17 cellular contexts compared by ENCODE assay signal in the genomic region with DNA sequence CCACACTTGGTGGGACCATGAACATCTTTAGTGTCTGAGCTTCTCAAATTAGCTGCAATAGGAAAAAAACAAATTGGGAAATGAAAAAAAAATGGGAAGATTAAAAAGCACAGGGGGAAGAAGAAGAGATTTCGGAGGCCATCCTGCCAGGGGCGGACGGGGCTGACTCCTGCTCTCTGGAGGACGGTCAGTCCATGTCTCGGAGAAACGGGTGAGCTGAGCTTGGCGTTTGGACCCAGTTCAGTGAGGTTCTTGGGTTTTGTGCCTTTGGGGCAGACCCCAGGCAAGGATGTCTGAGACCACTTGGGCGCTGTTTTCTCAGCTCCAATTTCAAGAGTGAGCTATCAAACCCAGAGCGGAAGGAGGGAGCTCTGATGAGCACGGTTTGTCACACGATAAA.
DNase-seq lines count a peak whose midpoint lies in the region; ATAC-seq, FAIRE-seq and TF ChIP-seq lines count a peak whose summit lies in the region.
"Had no signal": no experiment of that assay in that cellular context is flagged by ENCODE, and none has a peak within 500 bp of the region (broad histone marks: within the 10 kb centered on the region; RNA-seq: fewer than 3 reads in every experiment).

No MANE protein-coding gene starts in this region.

- H3K36me3 Mint-ChIP-seq in T-helper 17 cell (ENCODE audit: low read depth): peaks cover 3% of the 10 kb centered on the region

- no peaks in the 10 kb centered on the region for H3K9me2 ChIP-seq in SK-N-SH

- POLR2A ChIA-PET in SK-N-SH (lab: Yijun Ruan, JAX): no interaction called here

- H3K27ac ChIP-seq in SK-N-SH (ENCODE audit: low read depth in 2 of 2, low read length in 1 of 2) (no peak overlapping the region), kidney (ENCODE audit: low read depth in 2 of 2, low read length in 2 of 2) (no peak overlapping the region), upper lobe of right lung (no peak overlapping the region)
- H3K27ac ChIP-seq: 22Rv1; BLaER1 treated with 17β-estradiol and CSF1 and Interleukin-3, amounts not matched to agents 10 nM and 100 nM had no signal

- H3K4me1 ChIP-seq in SK-N-SH (ENCODE audit: control insufficient read depth in 1 of 2, insufficient read depth in 2 of 2, low read depth in 1 of 2, low read length in 1 of 2) (no peaks in the 10 kb centered on the region; a peak in 1 of 4 replicates), kidney (ENCODE audit: control insufficient read depth in 1 of 2, insufficient read depth in 1 of 2, low read depth in 1 of 2, low read length in 2 of 2) (no peaks in the 10 kb centered on the region), upper lobe of right lung (no peaks in the 10 kb centered on the region)

- no peaks in the 10 kb centered on the region for H3K27me3 ChIP-seq in SK-N-SH (ENCODE audit: insufficient read depth)
- no peaks in the 10 kb centered on the region for H3K27me3 ChIP-seq in upper lobe of right lung
- H3K27me3 ChIP-seq: BLaER1 treated with 17β-estradiol and CSF1 and Interleukin-3, amounts not matched to agents 10 nM and 100 nM had no signal

- H3K27ac Mint-ChIP-seq in T-helper 17 cell: peak overlapping the region; percentile 72
- H3K27ac Mint-ChIP-seq: CD4-positive, CD25-positive, alpha-beta regulatory T cell; HFFc6 had no signal

- CTCF ChIA-PET in SK-N-SH (lab: Yijun Ruan, JAX): interaction anchor here (1.7 kb wide), 1 partner anchor 157 kb away, joined by 5 read pairs; no protein-coding TSS in a partner anchor

- H3F3A ChIP-seq in SK-N-SH (replicated peaks; ENCODE audit: insufficient read depth): no peaks in the 10 kb centered on the region

- TF ChIP-seq EP300 in SK-N-SH (IDR thresholded peaks at IDR 0.05; ENCODE audit: borderline replicate concordance in 1 of 2, low read depth in 1 of 2, low read length in 1 of 2): no peak

- no peak for TF ChIP-seq RAD21 in SK-N-SH (IDR thresholded peaks at IDR 0.05; ENCODE audit: low read length)

- H3K27me3 Mint-ChIP-seq in T-helper 17 cell: peaks cover 6% of the 10 kb centered on the region
- H3K27me3 Mint-ChIP-seq: CD4-positive, CD25-positive, alpha-beta regulatory T cell had no signal

- H3K79me2 ChIP-seq in SK-N-SH (ENCODE audit: insufficient read depth): no peaks in the 10 kb centered on the region

- FAIRE-seq in kidney (lab: Jason Lieb, UNC): no peak
- FAIRE-seq: HepG2, HTR-8/SVneo had no signal

- peaks cover 3% of the 10 kb centered on the region for H3K4me1 Mint-ChIP-seq in T-helper 17 cell

- no peak overlapping the region for H3K4me3 ChIP-seq in SK-N-SH (ENCODE audit: low read depth in 2 of 2, low read length in 1 of 2)
- H3K4me3 ChIP-seq in kidney (ENCODE audit: low read length in 2 of 2): no peak overlapping the region
- no peak overlapping the region for H3K4me3 ChIP-seq in upper lobe of right lung
- H3K4me3 ChIP-seq: BLaER1 treated with 17β-estradiol and CSF1 and Interleukin-3, amounts not matched to agents 10 nM and 100 nM had no signal

- WGBS in SK-N-SH (ENCODE audit: low lambda C conversion rate): 89% methylated on average over 10 of the region's 11 CpGs

- no peak overlapping the region for H3K4me3 Mint-ChIP-seq in T-helper 17 cell
- H3K4me3 Mint-ChIP-seq: HFFc6 had no signal

- no peak overlapping the region for H3K4me2 ChIP-seq in SK-N-SH
- H3K4me2 ChIP-seq: BLaER1 treated with 17β-estradiol and CSF1 and Interleukin-3, amounts not matched to agents 10 nM and 100 nM had no signal

- H3K36me3 ChIP-seq in SK-N-SH (replicated peaks in 1 of 2; ENCODE audit: control insufficient read depth in 1 of 2, insufficient read depth in 2 of 2, low read length in 1 of 2) (no peaks in the 10 kb centered on the region), kidney (ENCODE audit: control insufficient read depth in 1 of 2, insufficient read depth in 2 of 2, low read length in 2 of 2) (peaks cover 0 to 2% of the 10 kb centered on the region in 2 donors), upper lobe of right lung (peaks cover 7% of the 10 kb centered on the region)

- no peak overlapping the region for H2AFZ ChIP-seq in SK-N-SH (ENCODE audit: low read depth)

- DNase-seq in SK-N-SH: peak; percentile 1
- DNase-seq in T-helper 17 cell: no peak
- peak; percentile 18 for DNase-seq in kidney
- DNase-seq in upper lobe of right lung: peak; percentile 40
- no peak for DNase-seq in AG08396 (ENCODE audit: low spot score)
- DNase-seq in GM10266 (ENCODE audit: extremely low spot score): no peak
- DNase-seq: AML-193; CD4-positive, CD25-positive, alpha-beta regulatory T cell; DMS53; GF-D8; HCEC 1CT; HFFc6 had no signal

- intact Hi-C loops in kidney (cut with DNase I) (no loop called here), upper lobe of right lung (cut with DNase I) (no loop called here)

- ATAC-seq in SK-N-SH treated with all-trans-retinoic acid at 6 μM for 48 hours: no peak
- ATAC-seq in T-helper 17 cell: no peak
- no peak for ATAC-seq in upper lobe of right lung
- ATAC-seq: HepG2 had no signal

- no peak for TF ChIP-seq CTCF in SK-N-SH (IDR thresholded peaks at IDR 0.05)
- TF ChIP-seq CTCF in kidney (IDR thresholded peaks at IDR 0.05; ENCODE audit: borderline replicate concordance, extremely low read depth, insufficient read depth): no peak
- TF ChIP-seq CTCF in upper lobe of right lung (IDR thresholded peaks at IDR 0.05): no peak
- TF ChIP-seq CTCF in GM10266 (IDR thresholded peaks at IDR 0.05; ENCODE audit: control insufficient read depth, insufficient read depth, low read depth, missing control alignments): no peak

- H3K9me3 ChIP-seq in SK-N-SH (no peaks in the 10 kb centered on the region), T-helper 17 cell (ENCODE audit: control insufficient read depth, low read length, poor library complexity, severe bottlenecking) (no peaks in the 10 kb centered on the region), kidney (ENCODE audit: control insufficient read depth in 1 of 2, low read length in 2 of 2) (no peaks in the 10 kb centered on the region), upper lobe of right lung (no peaks in the 10 kb centered on the region)

- H3K9ac ChIP-seq in SK-N-SH (no peak overlapping the region), kidney (ENCODE audit: low read length in 2 of 2) (no peak overlapping the region)
- H3K9ac ChIP-seq: BLaER1 treated with 17β-estradiol and CSF1 and Interleukin-3, amounts not matched to agents 10 nM and 100 nM had no signal

- H4K20me1 ChIP-seq in SK-N-SH (ENCODE audit: insufficient read depth): no peaks in the 10 kb centered on the region
- H4K20me1 ChIP-seq: BLaER1 treated with 17β-estradiol and CSF1 and Interleukin-3, amounts not matched to agents 10 nM and 100 nM had no signal

TF ChIP-seq in SK-N-SH, 30 proteins besides CTCF, POLR2A, EP300 and RAD21 (continues in another document):
- TF ChIP-seq EZH2phosphoT487 (IDR thresholded peaks at IDR 0.05; ENCODE audit: borderline replicate concordance, low read depth): no peak
- TF ChIP-seq, protein P1, sequence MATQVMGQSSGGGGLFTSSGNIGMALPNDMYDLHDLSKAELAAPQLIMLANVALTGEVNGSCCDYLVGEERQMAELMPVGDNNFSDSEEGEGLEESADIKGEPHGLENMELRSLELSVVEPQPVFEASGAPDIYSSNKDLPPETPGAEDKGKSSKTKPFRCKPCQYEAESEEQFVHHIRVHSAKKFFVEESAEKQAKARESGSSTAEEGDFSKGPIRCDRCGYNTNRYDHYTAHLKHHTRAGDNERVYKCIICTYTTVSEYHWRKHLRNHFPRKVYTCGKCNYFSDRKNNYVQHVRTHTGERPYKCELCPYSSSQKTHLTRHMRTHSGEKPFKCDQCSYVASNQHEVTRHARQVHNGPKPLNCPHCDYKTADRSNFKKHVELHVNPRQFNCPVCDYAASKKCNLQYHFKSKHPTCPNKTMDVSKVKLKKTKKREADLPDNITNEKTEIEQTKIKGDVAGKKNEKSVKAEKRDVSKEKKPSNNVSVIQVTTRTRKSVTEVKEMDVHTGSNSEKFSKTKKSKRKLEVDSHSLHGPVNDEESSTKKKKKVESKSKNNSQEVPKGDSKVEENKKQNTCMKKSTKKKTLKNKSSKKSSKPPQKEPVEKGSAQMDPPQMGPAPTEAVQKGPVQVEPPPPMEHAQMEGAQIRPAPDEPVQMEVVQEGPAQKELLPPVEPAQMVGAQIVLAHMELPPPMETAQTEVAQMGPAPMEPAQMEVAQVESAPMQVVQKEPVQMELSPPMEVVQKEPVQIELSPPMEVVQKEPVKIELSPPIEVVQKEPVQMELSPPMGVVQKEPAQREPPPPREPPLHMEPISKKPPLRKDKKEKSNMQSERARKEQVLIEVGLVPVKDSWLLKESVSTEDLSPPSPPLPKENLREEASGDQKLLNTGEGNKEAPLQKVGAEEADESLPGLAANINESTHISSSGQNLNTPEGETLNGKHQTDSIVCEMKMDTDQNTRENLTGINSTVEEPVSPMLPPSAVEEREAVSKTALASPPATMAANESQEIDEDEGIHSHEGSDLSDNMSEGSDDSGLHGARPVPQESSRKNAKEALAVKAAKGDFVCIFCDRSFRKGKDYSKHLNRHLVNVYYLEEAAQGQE (IDR thresholded peaks at IDR 0.05; ENCODE audit: low read depth, low read length): no peak

TF ChIP-seq in SK-N-SH treated with all-trans-retinoic acid at 6 μM for 48 hours, 23 proteins besides CTCF, POLR2A, EP300 and RAD21 (continues in another document):
- TF ChIP-seq GLIS3 (CRISPR knock-in tag; IDR thresholded peaks at IDR 0.05) (no peak), ZNF565 (CRISPR knock-in tag; conservative IDR thresholded peaks at IDR 0.05; ENCODE audit: low read depth) (no peak), CSDC2 (CRISPR knock-in tag; IDR thresholded peaks at IDR 0.05) (no peak), TCF4 (CRISPR knock-in tag; IDR thresholded peaks at IDR 0.05; ENCODE audit: borderline replicate concordance) (no peak)
- TF ChIP-seq, protein P2, sequence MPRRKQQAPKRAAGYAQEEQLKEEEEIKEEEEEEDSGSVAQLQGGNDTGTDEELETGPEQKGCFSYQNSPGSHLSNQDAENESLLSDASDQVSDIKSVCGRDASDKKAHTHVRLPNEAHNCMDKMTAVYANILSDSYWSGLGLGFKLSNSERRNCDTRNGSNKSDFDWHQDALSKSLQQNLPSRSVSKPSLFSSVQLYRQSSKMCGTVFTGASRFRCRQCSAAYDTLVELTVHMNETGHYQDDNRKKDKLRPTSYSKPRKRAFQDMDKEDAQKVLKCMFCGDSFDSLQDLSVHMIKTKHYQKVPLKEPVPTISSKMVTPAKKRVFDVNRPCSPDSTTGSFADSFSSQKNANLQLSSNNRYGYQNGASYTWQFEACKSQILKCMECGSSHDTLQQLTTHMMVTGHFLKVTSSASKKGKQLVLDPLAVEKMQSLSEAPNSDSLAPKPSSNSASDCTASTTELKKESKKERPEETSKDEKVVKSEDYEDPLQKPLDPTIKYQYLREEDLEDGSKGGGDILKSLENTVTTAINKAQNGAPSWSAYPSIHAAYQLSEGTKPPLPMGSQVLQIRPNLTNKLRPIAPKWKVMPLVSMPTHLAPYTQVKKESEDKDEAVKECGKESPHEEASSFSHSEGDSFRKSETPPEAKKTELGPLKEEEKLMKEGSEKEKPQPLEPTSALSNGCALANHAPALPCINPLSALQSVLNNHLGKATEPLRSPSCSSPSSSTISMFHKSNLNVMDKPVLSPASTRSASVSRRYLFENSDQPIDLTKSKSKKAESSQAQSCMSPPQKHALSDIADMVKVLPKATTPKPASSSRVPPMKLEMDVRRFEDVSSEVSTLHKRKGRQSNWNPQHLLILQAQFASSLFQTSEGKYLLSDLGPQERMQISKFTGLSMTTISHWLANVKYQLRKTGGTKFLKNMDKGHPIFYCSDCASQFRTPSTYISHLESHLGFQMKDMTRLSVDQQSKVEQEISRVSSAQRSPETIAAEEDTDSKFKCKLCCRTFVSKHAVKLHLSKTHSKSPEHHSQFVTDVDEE (CRISPR knock-in tag; IDR thresholded peaks at IDR 0.05): no peak

Comparison
In these comparisons a context has a peak if more than half of its experiments do, and no peak if none do; other contexts are left out.
1. DNase-seq: peak in SK-N-SH (single experiment), kidney (single experiment) and upper lobe of right lung (single experiment); none in T-helper 17 cell (0 of 3), AG08396 (single experiment) and GM10266 (single experiment).